14 cellular contexts compared by ENCODE assay signal in genomic region chr20:50098259-50098658, GRCh38. TPM values are rescaled to one million over a fixed set of nuclear protein-coding genes. Genes with fewer than 3 reads are reported as not detected.
DNase-seq lines count a peak whose midpoint lies in the region; ATAC-seq and TF ChIP-seq lines count a peak whose summit lies in the region.
"Had no signal": no experiment of that assay in that cellular context is flagged by ENCODE, and none has a peak within 500 bp of the region (broad histone marks: within the 10 kb centered on the region; RNA-seq: fewer than 3 reads in every experiment).

No MANE protein-coding gene starts in this region.

- H3K27ac Mint-ChIP-seq in MCF 10A (ENCODE audit: low read depth, unreplicated experiment) = peak overlapping the region; percentile 29
- H3K27ac Mint-ChIP-seq in activated naive CD8-positive, alpha-beta T cell treated with anti-CD3 and anti-CD28 coated beads, Interleukin-2, amount 10 ng/mL, durations not matched to agents 7 days and 5 days = peak overlapping the region; percentile 32

- no peak for TF ChIP-seq CTCF in MCF 10A (IDR thresholded peaks at IDR 0.05; ENCODE audit: unreplicated experiment)
- no peak for TF ChIP-seq CTCF in breast epithelium (IDR thresholded peaks at IDR 0.05)

- TF ChIP-seq POLR2A in breast epithelium (IDR thresholded peaks at IDR 0.05) = no peak

- no peak for DNase-seq in MCF 10A (ENCODE audit: unreplicated experiment)
- no peak for DNase-seq in breast epithelium (ENCODE audit: low spot score in 2 of 2)
- no peak for DNase-seq in activated naive CD8-positive, alpha-beta T cell treated with anti-CD3 and anti-CD28 coated beads, Interleukin-2, amount 10 ng/mL, durations not matched to agents 7 days and 5 days
- no peak for DNase-seq in right cardiac atrium
- DNase-seq in CD1c-positive myeloid dendritic cell (ENCODE audit: extremely low spot score) = no peak
- DNase-seq in KBM-7 = no peak
- DNase-seq: activated CD4-positive, CD25-positive, alpha-beta regulatory T cell treated with anti-CD3 and anti-CD28 coated beads, Interleukin-2, amount 50 U/mL, for 72 hours; colonic mucosa; DMS 273 treated with DMSO at 0.1 percent for 48 hours; NCI-H1417; ovary; stimulated activated naive CD8-positive, alpha-beta T cell treated with anti-CD3 and anti-CD28 coated beads, Interleukin-15, amount 100 ng/mL, for 72 hours had no signal

- H3K9me3 ChIP-seq in breast epithelium (no peaks in the 10 kb centered on the region), right cardiac atrium (ENCODE audit: control insufficient read depth, low read length) (no peaks in the 10 kb centered on the region), stomach smooth muscle (ENCODE audit: control insufficient read depth in 2 of 2, low read length in 2 of 2) (no peaks in the 10 kb centered on the region)
- H3K9me3 ChIP-seq: colonic mucosa, ovary had no signal

- in situ Hi-C loops in KBM-7 (cut with MboI; ENCODE audit: low pct_unique_long_range_greater_than_20kb, low sequenced_read_pairs) = no loop called here

- H3K36me3 ChIP-seq in breast epithelium = no peaks in the 10 kb centered on the region
- peaks cover 18 to 22% of the 10 kb centered on the region in 2 donors for H3K36me3 ChIP-seq in stomach smooth muscle (ENCODE audit: control insufficient read depth in 2 of 2, insufficient read depth in 2 of 2, low read length in 2 of 2)
- H3K36me3 ChIP-seq: ovary had no signal

- POLR2A ChIA-PET in MCF 10A (lab: Yijun Ruan, JAX) = interaction anchor here (0.6 to 9.1 kb wide), 10 partner anchors 7 to 114 kb away, joined by 3 to 104 read pairs (median 4); partner anchors contain the start of gene UBE2V1
- POLR2A ChIA-PET in activated naive CD8-positive, alpha-beta T cell treated with anti-CD3 and anti-CD28 coated beads, Interleukin-2, amount 10 ng/mL, durations not matched to agents 7 days and 5 days (lab: Charles Lee) = interaction anchor here (1.3 kb wide), 1 partner anchor 11 kb away, joined by 4 read pairs; no protein-coding TSS in a partner anchor

- H3K4me3 Mint-ChIP-seq in MCF 10A (ENCODE audit: unreplicated experiment) = no peak overlapping the region
- no peak overlapping the region for H3K4me3 Mint-ChIP-seq in activated naive CD8-positive, alpha-beta T cell treated with anti-CD3 and anti-CD28 coated beads, Interleukin-2, amount 10 ng/mL, durations not matched to agents 7 days and 5 days
- H3K4me3 Mint-ChIP-seq: stimulated activated naive CD8-positive, alpha-beta T cell treated with anti-CD3 and anti-CD28 coated beads, Interleukin-15, amount 100 ng/mL, for 72 hours had no signal

- H3K27me3 Mint-ChIP-seq in MCF 10A (ENCODE audit: insufficient read depth, unreplicated experiment) = no peaks in the 10 kb centered on the region
- H3K27me3 Mint-ChIP-seq in activated naive CD8-positive, alpha-beta T cell treated with anti-CD3 and anti-CD28 coated beads, Interleukin-2, amount 10 ng/mL, durations not matched to agents 7 days and 5 days = no peaks in the 10 kb centered on the region
- H3K27me3 Mint-ChIP-seq: stimulated activated naive CD8-positive, alpha-beta T cell treated with anti-CD3 and anti-CD28 coated beads, Interleukin-15, amount 100 ng/mL, for 72 hours had no signal

- H3K4me1 ChIP-seq in breast epithelium (no peaks in the 10 kb centered on the region), right cardiac atrium (ENCODE audit: control insufficient read depth, insufficient read depth, low read length) (peaks cover 11% of the 10 kb centered on the region), stomach smooth muscle (ENCODE audit: control insufficient read depth, insufficient read depth, low read length) (peaks cover 24% of the 10 kb centered on the region)
- H3K4me1 ChIP-seq: colonic mucosa had no signal

- no peak overlapping the region for H3K27ac ChIP-seq in breast epithelium
- peak overlapping the region; percentile 62 for H3K27ac ChIP-seq in right cardiac atrium (ENCODE audit: low read length)
- peak overlapping the region; percentile 46 for H3K27ac ChIP-seq in stomach smooth muscle (ENCODE audit: low read length)
- H3K27ac ChIP-seq: colonic mucosa, ovary had no signal

- H3K4me3 ChIP-seq in breast epithelium (no peak overlapping the region), right cardiac atrium (ENCODE audit: low read length) (no peak overlapping the region), stomach smooth muscle (ENCODE audit: low read length in 2 of 2) (no peak overlapping the region)
- H3K4me3 ChIP-seq: colonic mucosa, ovary had no signal

- CTCF ChIA-PET in MCF 10A (lab: Yijun Ruan, JAX) = interaction anchor here (0.6 to 6.7 kb wide), 7 partner anchors 12 to 511 kb away, joined by 5 to 60 read pairs (median 7); no protein-coding TSS in a partner anchor

- BruUV-seq in MCF 10A (replicated peaks; lab: Mats Ljungman, UMichigan) = no TSS peak

- H3K36me3 Mint-ChIP-seq in MCF 10A (ENCODE audit: insufficient read depth, unreplicated experiment) = peaks cover 55% of the 10 kb centered on the region
- peaks cover 31% of the 10 kb centered on the region for H3K36me3 Mint-ChIP-seq in activated naive CD8-positive, alpha-beta T cell treated with anti-CD3 and anti-CD28 coated beads, Interleukin-2, amount 10 ng/mL, durations not matched to agents 7 days and 5 days

- WGBS in right cardiac atrium = 52% methylated on average over 2 of the region's 2 CpGs

- H3K27me3 ChIP-seq in breast epithelium (no peaks in the 10 kb centered on the region), right cardiac atrium (ENCODE audit: control insufficient read depth, insufficient read depth) (no peaks in the 10 kb centered on the region), stomach smooth muscle (ENCODE audit: control insufficient read depth in 1 of 2, insufficient read depth in 2 of 2, low read length in 2 of 2) (no peaks in the 10 kb centered on the region)
- H3K27me3 ChIP-seq: colonic mucosa, ovary had no signal

- intact Hi-C loops in MCF 10A (cut with micrococcal nuclease) = no loop called here
- intact Hi-C loops in breast epithelium (cut with DNase I; ENCODE audit: low total_unique reads) = no loop called here
- intact Hi-C loops in right cardiac atrium (cut with DNase I) = no loop called here

- H3K9me3 Mint-ChIP-seq in MCF 10A (ENCODE audit: unreplicated experiment) = no peaks in the 10 kb centered on the region
- H3K9me3 Mint-ChIP-seq in activated naive CD8-positive, alpha-beta T cell treated with anti-CD3 and anti-CD28 coated beads, Interleukin-2, amount 10 ng/mL, durations not matched to agents 7 days and 5 days = no peaks in the 10 kb centered on the region
- H3K9me3 Mint-ChIP-seq: stimulated activated naive CD8-positive, alpha-beta T cell treated with anti-CD3 and anti-CD28 coated beads, Interleukin-15, amount 100 ng/mL, for 72 hours had no signal

- peaks cover 31% of the 10 kb centered on the region for H3K4me1 Mint-ChIP-seq in MCF 10A (ENCODE audit: insufficient read depth, unreplicated experiment)
- peaks cover 25% of the 10 kb centered on the region for H3K4me1 Mint-ChIP-seq in activated naive CD8-positive, alpha-beta T cell treated with anti-CD3 and anti-CD28 coated beads, Interleukin-2, amount 10 ng/mL, durations not matched to agents 7 days and 5 days

- ATAC-seq in activated naive CD8-positive, alpha-beta T cell treated with anti-CD3 and anti-CD28 coated beads, Interleukin-2, amount 10 ng/mL, durations not matched to agents 7 days and 5 days (ENCODE audit: low read depth) = no peak
- ATAC-seq in right cardiac atrium (no peak), HG02678 (IDR thresholded peaks at IDR 0.05; ENCODE audit: unreplicated experiment) (no peak)
- ATAC-seq: stimulated activated naive CD8-positive, alpha-beta T cell treated with anti-CD3 and anti-CD28 coated beads, Interleukin-15, amount 100 ng/mL, for 72 hours had no signal

- H3K9ac ChIP-seq in stomach smooth muscle (ENCODE audit: low read length in 2 of 2) = no peak overlapping the region

RNA-seq across cellular contexts. Expression of gene UBE2V1, which starts 14.7 kb away (rescaled TPM):
- total RNA-seq in MCF 10A (2022) (99.5 and 110 TPM in 2 replicates), breast epithelium (10 to 100 TPM; 63.8 to 81.6 (median 79.9) TPM), right cardiac atrium (100 to 1,000 TPM in 1 of 4 donors, 10 to 100 TPM in 3; 86.8 to 120 (median 91.9) TPM)
- total RNA-seq in activated naive CD8-positive, alpha-beta T cell treated with anti-CD3 and anti-CD28 coated beads, Interleukin-2, amount 10 ng/mL, durations not matched to agents 7 days and 5 days = 100 to 1,000 TPM; 124 to 140 TPM
- 86.0 TPM for polyA plus RNA-seq in right cardiac atrium

RNA-seq across cellular contexts. Expression of gene PEDS1, which starts 55.3 kb away (rescaled TPM):
- total RNA-seq in MCF 10A (2022) = 26.0 and 30.5 TPM in 2 replicates
- total RNA-seq in breast epithelium = 10 to 100 TPM; 12.9 to 29.4 (median 18.0) TPM
- total RNA-seq in activated naive CD8-positive, alpha-beta T cell treated with anti-CD3 and anti-CD28 coated beads, Interleukin-2, amount 10 ng/mL, durations not matched to agents 7 days and 5 days = 10 to 100 TPM; 22.1 to 24.5 TPM
- 10 to 100 TPM; 19.3 to 25.2 (median 21.6) TPM for total RNA-seq in right cardiac atrium
- polyA plus RNA-seq in right cardiac atrium = 26.8 TPM

Comparison
In these comparisons a context has a peak if more than half of its experiments do, and no peak if none do; other contexts are left out.
1. H3K27ac ChIP-seq: peak in right cardiac atrium (single experiment) and stomach smooth muscle (single experiment); none in breast epithelium (0 of 2).